Comparison of ENCODE assay signal across 8 cellular contexts in genomic region chr3:49939858-49940666, GRCh38. TPM values are rescaled to one million over a fixed set of nuclear protein-coding genes. Genes with fewer than 3 reads are reported as not detected.
A peak's percentile ranks its signal among the peaks of the same experiment; 100 is the strongest.
DNase-seq lines count a peak whose midpoint lies in the region; ATAC-seq and TF ChIP-seq lines count a peak whose summit lies in the region.

Gene RBM6, plus strand, starts transcription at chr3:49940150. Its CDS starts 22,492 bp downstream, at chr3:49962642.

- CTCF ChIA-PET in RWPE1 (lab: Yijun Ruan, JAX) = interaction anchor here (0.6 to 0.7 kb wide), 2 partner anchors 8 to 116 kb away, joined by 5 read pairs; no protein-coding TSS in a partner anchor
- CTCF ChIA-PET in naive thymus-derived CD4-positive, alpha-beta T cell (lab: Charles Lee) = interaction anchor here (0.6 to 0.7 kb wide), 4 partner anchors 12 to 229 kb away, joined by 3 to 4 read pairs (median 3); no protein-coding TSS in a partner anchor

- peaks cover 11% of the 10 kb centered on the region for H3K4me1 Mint-ChIP-seq in activated T-helper 17 cell treated with anti-CD3 and anti-CD28 coated beads, Interleukin-2, amount 50 U/mL, for 72 hours
- peaks cover 7 to 41% (median 32%) of the 10 kb centered on the region in 7 donors for H3K4me1 Mint-ChIP-seq in naive thymus-derived CD4-positive, alpha-beta T cell
- peaks cover 15 to 37% of the 10 kb centered on the region in 2 donors for H3K4me1 Mint-ChIP-seq in stimulated activated naive B cell treated with anti-CD40 and anti-IgM and Interleukin-4, amounts not matched to agents 10 μg/mL and 1 μg/mL and 100 μg/mL, for 72 hours

- POLR2A ChIA-PET in RWPE1 (lab: Yijun Ruan, JAX; ENCODE audit: low non-redundant PET) = interaction anchor here (0.5 kb wide), 1 partner anchor 76 kb away, joined by 4 read pairs; no protein-coding TSS in a partner anchor
- POLR2A ChIA-PET in naive thymus-derived CD4-positive, alpha-beta T cell (lab: Charles Lee) = interaction anchor here (0.7 to 1.9 kb wide), 13 partner anchors 9 to 819 kb away, joined by 3 to 17 read pairs (median 3); partner anchors contain the start of genes INKA1, MON1A, USP19 and USP4

- peak within 1 kb of the TSS; percentile 45 for H2AFZ ChIP-seq in fibroblast of lung (ENCODE audit: low read length)

- H3K9me3 ChIP-seq in fibroblast of lung (ENCODE audit: control insufficient read depth, insufficient read depth, low read depth, low read length) = no peaks in the 10 kb centered on the region
- H3K9me3 ChIP-seq in naive thymus-derived CD4-positive, alpha-beta T cell (ENCODE audit: control insufficient read depth in 2 of 3, low read length in 3 of 3) = no peaks in the 10 kb centered on the region

- peak within 1 kb of the TSS; percentile 99 for H3K4me3 ChIP-seq in LNCaP clone FGC (ENCODE audit: low read depth, low read length)
- peak within 1 kb of the TSS; percentile 80 to 95 (median 84) for H3K4me3 ChIP-seq in fibroblast of lung (replicated peaks in 1 of 4; ENCODE audit: control extremely low read depth in 1 of 4, insufficient read depth in 1 of 4, low read depth in 3 of 4, low read length in 4 of 4)
- H3K4me3 ChIP-seq in naive thymus-derived CD4-positive, alpha-beta T cell (ENCODE audit: low read length) = peak within 1 kb of the TSS; percentile 88

- H3K4me1 ChIP-seq in fibroblast of lung (ENCODE audit: control insufficient read depth, extremely low read depth, insufficient read depth, low read length) = no peaks in the 10 kb centered on the region
- H3K4me1 ChIP-seq in naive thymus-derived CD4-positive, alpha-beta T cell (ENCODE audit: control insufficient read depth in 2 of 2, insufficient read depth in 2 of 2, low read length in 2 of 2) = peaks cover 8 to 15% of the 10 kb centered on the region in 2 donors

- H3K27ac Mint-ChIP-seq in activated T-helper 17 cell treated with anti-CD3 and anti-CD28 coated beads, Interleukin-2, amount 50 U/mL, for 72 hours = peak within 1 kb of the TSS; percentile 95
- H3K27ac Mint-ChIP-seq in naive thymus-derived CD4-positive, alpha-beta T cell = peak within 1 kb of the TSS; percentile 91 to 99 (median 97)
- peak within 1 kb of the TSS; percentile 98 for H3K27ac Mint-ChIP-seq in stimulated activated naive B cell treated with anti-CD40 and anti-IgM and Interleukin-4, amounts not matched to agents 10 μg/mL and 1 μg/mL and 100 μg/mL, for 72 hours

- peaks cover 38% of the 10 kb centered on the region for H3K36me3 Mint-ChIP-seq in activated T-helper 17 cell treated with anti-CD3 and anti-CD28 coated beads, Interleukin-2, amount 50 U/mL, for 72 hours (ENCODE audit: low read depth)
- H3K36me3 Mint-ChIP-seq in naive thymus-derived CD4-positive, alpha-beta T cell = peaks cover 4 to 13% (median 5%) of the 10 kb centered on the region in 5 donors
- peaks cover 12 to 22% of the 10 kb centered on the region in 2 donors for H3K36me3 Mint-ChIP-seq in stimulated activated naive B cell treated with anti-CD40 and anti-IgM and Interleukin-4, amounts not matched to agents 10 μg/mL and 1 μg/mL and 100 μg/mL, for 72 hours

- peaks cover 45% of the 10 kb centered on the region for H3K79me2 ChIP-seq in fibroblast of lung (ENCODE audit: control insufficient read depth, insufficient read depth, low read length)

- H3K27me3 ChIP-seq in fibroblast of lung (ENCODE audit: control insufficient read depth, insufficient read depth, low read length) = no peaks in the 10 kb centered on the region
- H3K27me3 ChIP-seq in naive thymus-derived CD4-positive, alpha-beta T cell (ENCODE audit: control insufficient read depth in 2 of 2, insufficient read depth in 2 of 2, low read length in 2 of 2) = no peaks in the 10 kb centered on the region

- TF ChIP-seq CTCF in LNCaP clone FGC (IDR thresholded peaks at IDR 0.05; ENCODE audit: control insufficient read depth, extremely low read depth, insufficient read depth) (no peak), RWPE1 (conservative IDR thresholded peaks at IDR 0.05; ENCODE audit: low read depth) (no peak), fibroblast of lung (conservative IDR thresholded peaks at IDR 0.05 in 1 of 2, IDR thresholded peaks at IDR 0.05 in 1 of 2; ENCODE audit: low read depth in 1 of 2, low read length in 2 of 2) (no peak)

- H3K36me3 ChIP-seq in fibroblast of lung (ENCODE audit: control insufficient read depth, insufficient read depth, low read length) = no peaks in the 10 kb centered on the region
- H3K36me3 ChIP-seq in naive thymus-derived CD4-positive, alpha-beta T cell (ENCODE audit: control insufficient read depth in 2 of 3, insufficient read depth in 3 of 3, low read length in 3 of 3) = peaks cover 0 to 3% (median 0%) of the 10 kb centered on the region in 3 experiments

- H4K20me1 ChIP-seq in fibroblast of lung (ENCODE audit: control insufficient read depth, extremely low read depth, insufficient read depth, low read length) = peaks cover 2% of the 10 kb centered on the region

- no peaks in the 10 kb centered on the region for H3K27me3 Mint-ChIP-seq in activated T-helper 17 cell treated with anti-CD3 and anti-CD28 coated beads, Interleukin-2, amount 50 U/mL, for 72 hours
- peaks cover 0 to 1% (median 0%) of the 10 kb centered on the region in 5 donors for H3K27me3 Mint-ChIP-seq in naive thymus-derived CD4-positive, alpha-beta T cell
- no peaks in the 10 kb centered on the region for H3K27me3 Mint-ChIP-seq in stimulated activated naive B cell treated with anti-CD40 and anti-IgM and Interleukin-4, amounts not matched to agents 10 μg/mL and 1 μg/mL and 100 μg/mL, for 72 hours

- H3K4me3 Mint-ChIP-seq in activated T-helper 17 cell treated with anti-CD3 and anti-CD28 coated beads, Interleukin-2, amount 50 U/mL, for 72 hours = peak within 1 kb of the TSS; percentile 94
- H3K4me3 Mint-ChIP-seq in naive thymus-derived CD4-positive, alpha-beta T cell = peak within 1 kb of the TSS; percentile 93 to 100 (median 98)
- H3K4me3 Mint-ChIP-seq in stimulated activated naive B cell treated with anti-CD40 and anti-IgM and Interleukin-4, amounts not matched to agents 10 μg/mL and 1 μg/mL and 100 μg/mL, for 72 hours = peak within 1 kb of the TSS; percentile 96 to 99

- peak within 1 kb of the TSS; percentile 79 for H3K9ac ChIP-seq in fibroblast of lung (ENCODE audit: insufficient read depth, low read length)

- peak; percentile 97 for DNase-seq in Daoy (ENCODE audit: low read depth)
- peak; percentile 85 for DNase-seq in GOT3 (lab: John Stamatoyannopoulos, UW)
- DNase-seq in LNCaP clone FGC (ENCODE audit: low read depth) = peak; percentile 96
- peak; percentile 95 for DNase-seq in RWPE1 (ENCODE audit: low spot score)
- DNase-seq in fibroblast of lung (ENCODE audit: low read depth in 2 of 2) = peak; percentile 98 to 99
- DNase-seq in naive thymus-derived CD4-positive, alpha-beta T cell = peak; percentile 84 to 95 (median 93)
- DNase-seq in stimulated activated naive B cell treated with anti-CD40 and anti-IgM and Interleukin-4, amounts not matched to agents 10 μg/mL and 1 μg/mL and 100 μg/mL, for 72 hours = peak; percentile 95

- H3K4me2 ChIP-seq in fibroblast of lung (ENCODE audit: extremely low read depth, insufficient read depth, low read length) = peak within 1 kb of the TSS; percentile 99

- H3K27ac ChIP-seq in RWPE1 (peak within 1 kb of the TSS; percentile 96), fibroblast of lung (ENCODE audit: insufficient read depth, low read length) (peak within 1 kb of the TSS; percentile 76)
- peak within 1 kb of the TSS; percentile 97 for H3K27ac ChIP-seq in naive thymus-derived CD4-positive, alpha-beta T cell (ENCODE audit: low read depth, low read length)

- no peaks in the 10 kb centered on the region for H3K9me3 Mint-ChIP-seq in activated T-helper 17 cell treated with anti-CD3 and anti-CD28 coated beads, Interleukin-2, amount 50 U/mL, for 72 hours
- H3K9me3 Mint-ChIP-seq in naive thymus-derived CD4-positive, alpha-beta T cell = peaks cover 0 to 4% (median 0%) of the 10 kb centered on the region in 11 donors
- peaks cover 2 to 3% of the 10 kb centered on the region in 2 donors for H3K9me3 Mint-ChIP-seq in stimulated activated naive B cell treated with anti-CD40 and anti-IgM and Interleukin-4, amounts not matched to agents 10 μg/mL and 1 μg/mL and 100 μg/mL, for 72 hours

- intact Hi-C loops in naive thymus-derived CD4-positive, alpha-beta T cell (cut with micrococcal nuclease) = loop anchor here (1.0 to 10.0 kb wide), 12 partner anchors 11 to 417 kb away; partner anchors contain the start of genes MON1A (in 2 of the 2), RBM5 (in 2 of the 2), TMEM115 (in 2 of the 2) and TRAIP (in 2 of the 2)

- ATAC-seq in activated T-helper 17 cell treated with anti-CD3 and anti-CD28 coated beads, Interleukin-2, amount 50 U/mL, for 72 hours (replicated peaks) = peak; percentile 97
- ATAC-seq in naive thymus-derived CD4-positive, alpha-beta T cell = peak; percentile 98
- ATAC-seq in stimulated activated naive B cell treated with anti-CD40 and anti-IgM and Interleukin-4, amounts not matched to agents 10 μg/mL and 1 μg/mL and 100 μg/mL, for 72 hours (replicated peaks) = peak; percentile 95

RNA-seq across cellular contexts. Expression of gene RBM6, which starts in this region (rescaled TPM):
- total RNA-seq in Daoy (2014; rRNA removed; shearing (Covaris generic)) = 41.7 and 68.2 TPM in 2 replicates
- total RNA-seq in activated T-helper 17 cell treated with anti-CD3 and anti-CD28 coated beads, Interleukin-2, amount 50 U/mL, for 72 hours = 10 to 100 TPM; 75.5 to 88.4 TPM
- total RNA-seq in fibroblast of lung = 41.3 and 46.1 TPM in 2 replicates
- 36.3 and 40.1 TPM in 2 replicates for polyA plus RNA-seq in fibroblast of lung
- 29.0 and 29.6 TPM in 2 replicates for polyA plus RNA-seq in fibroblast of lung (2012)
- 19.7 and 20.1 TPM in 2 replicates for polyA minus RNA-seq in fibroblast of lung (ENCODE audit: low replicate concordance)
- total RNA-seq in naive thymus-derived CD4-positive, alpha-beta T cell = 100 to 1,000 TPM; 103 to 208 (median 153) TPM
- 10 to 100 TPM; 29.6 to 70.1 TPM for polyA plus RNA-seq in naive thymus-derived CD4-positive, alpha-beta T cell

Comparison
In these comparisons a context has a peak if more than half of its experiments do, and no peak if none do; other contexts are left out.
1. Peak in every context shown above with its lines: DNase-seq, ATAC-seq, H3K4me3 ChIP-seq and H3K27ac ChIP-seq.